Comparison of ENCODE assay signal across 15 cellular contexts in the genomic region with DNA sequence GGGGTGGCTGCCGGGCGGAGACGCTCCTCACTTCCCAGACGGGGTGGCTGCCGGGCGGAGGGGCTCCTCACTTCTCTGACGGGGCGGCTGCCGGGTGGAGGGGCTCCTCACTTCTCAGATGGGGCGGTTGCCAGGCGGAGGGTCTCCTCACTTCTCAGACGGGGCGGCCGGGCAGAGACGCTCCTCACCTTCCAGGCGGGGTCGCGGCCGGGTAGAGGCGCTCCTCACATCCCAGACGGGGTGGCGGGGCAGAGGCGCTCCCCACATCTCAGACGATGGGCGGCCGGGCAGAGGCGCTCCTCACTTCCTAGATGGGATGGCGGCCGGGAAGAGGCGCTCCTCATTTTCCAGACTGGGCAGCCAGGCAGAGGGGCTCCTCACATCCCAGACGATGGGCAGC. TPM values are rescaled to one million over a fixed set of nuclear protein-coding genes. Genes with fewer than 3 reads are reported as not detected.
"Had no signal": no experiment of that assay in that cellular context is flagged by ENCODE, and none has a peak within 500 bp of the region (broad histone marks: within the 10 kb centered on the region; RNA-seq: fewer than 3 reads in every experiment).

No MANE protein-coding gene starts in this region.

RNA-seq across cellular contexts. Expression of gene GOLGA6L7, which starts 1.3 kb away (rescaled TPM):
- total RNA-seq: activated B cell treated with CpG ODN at 0.5 μM for 24 hours; activated CD4-positive, alpha-beta memory T cell treated with anti-CD3 and anti-CD28 coated beads for 36 hours; activated CD4-positive, alpha-beta memory T cell treated with anti-CD3 and anti-CD28 coated beads, Interleukin-2, amount 10 ng/mL, durations not matched to agents 7 days and 5 days; activated CD4-positive, alpha-beta T cell treated with anti-CD3 and anti-CD28 coated beads for 36 hours; activated CD4-positive, alpha-beta T cell treated with anti-CD3 and anti-CD28 coated beads, Interleukin-2, amount 10 ng/mL, durations not matched to agents 24 days and 14 days; activated CD4-positive, alpha-beta T cell treated with anti-CD3 and anti-CD28 coated beads, Interleukin-2, amount 10 ng/mL, durations not matched to agents 7 days and 5 days; activated CD8-positive, alpha-beta memory T cell treated with anti-CD3 and anti-CD28 coated beads for 36 hours; activated CD8-positive, alpha-beta memory T cell treated with anti-CD3 and anti-CD28 coated beads, Interleukin-2, amount 10 ng/mL, durations not matched to agents 7 days and 5 days; activated CD8-positive, alpha-beta T cell treated with anti-CD3 and anti-CD28 coated beads for 36 hours; activated CD8-positive, alpha-beta T cell treated with anti-CD3 and anti-CD28 coated beads, Interleukin-2, amount 10 ng/mL, durations not matched to agents 7 days and 5 days; T-cell; T-helper 1 cell treated with Interleukin-12 subunit alpha and Interleukin-12 subunit beta and Interleukin-4 antibody, amounts not matched to agents 30 ng/mL and 1 ng/mL, for 36 hours; T-helper 17 cell; T-helper 2 cell treated with Interferon-gamma antibody and Interleukin-4, amounts not matched to agents 100 ng/mL and 5 ng/mL, for 36 hours; WTC11 had no signal

RNA-seq across cellular contexts. Expression of gene APBA2, which starts 36.0 kb away (rescaled TPM):
- total RNA-seq: activated B cell treated with CpG ODN at 0.5 μM for 24 hours had no signal
